Comparison of ENCODE assay signal across 8 cellular contexts in genomic region chrX:100731441-100732281, GRCh38. TPM values are rescaled to one million over a fixed set of nuclear protein-coding genes. Genes with fewer than 3 reads are reported as not detected.
DNase-seq lines count a peak whose midpoint lies in the region; ATAC-seq and TF ChIP-seq lines count a peak whose summit lies in the region.

Gene SYTL4 (minus strand): TSS chrX:100732121. CDS start chrX:100702037, 30,084 bp downstream.

- no peak for ATAC-seq in activated CD8-positive, alpha-beta T cell treated with anti-CD3 and anti-CD28 coated beads, Interleukin-2, amount 10 ng/mL, durations not matched to agents 7 days and 5 days
- ATAC-seq in GM19023 (IDR thresholded peaks at IDR 0.05; ENCODE audit: unreplicated experiment): no peak

- no peak within 1 kb of the TSS for H3K4me3 Mint-ChIP-seq in activated CD8-positive, alpha-beta T cell treated with anti-CD3 and anti-CD28 coated beads, Interleukin-2, amount 10 ng/mL, durations not matched to agents 7 days and 5 days

- H3K9me3 ChIP-seq in esophagus muscularis mucosa: no peaks in the 10 kb centered on the region

- peaks cover 0 to 26% (median 6%) of the 10 kb centered on the region in 4 donors for H3K4me1 ChIP-seq in esophagus muscularis mucosa

- peak; percentile 5 for DNase-seq in DMS114 treated with DMSO at 0.1 percent for 48 hours (lab: John Stamatoyannopoulos, UW; ENCODE audit: unreplicated experiment)
- peak; percentile 22 for DNase-seq in NCI-H460 (ENCODE audit: extremely low read depth, low read depth)
- no peak for DNase-seq in esophagus muscularis mucosa (ENCODE audit: extremely low spot score)
- peak; percentile 12 for DNase-seq in myocyte (ENCODE audit: low read depth)
- no peak for DNase-seq in COR-L47 (lab: John Stamatoyannopoulos, UW)
- no peak for DNase-seq in activated CD8-positive, alpha-beta T cell treated with anti-CD3 and anti-CD28 coated beads, Interleukin-2, amount 10 ng/mL, durations not matched to agents 7 days and 5 days
- DNase-seq in activated CD4-positive, alpha-beta T cell treated with anti-CD3 and anti-CD28 coated beads, Interleukin-2, amount 50 U/mL, for 48 hours: no peak

- intact Hi-C loops in esophagus muscularis mucosa (cut with DNase I): no loop called here

- CTCF ChIA-PET in activated CD8-positive, alpha-beta T cell treated with anti-CD3 and anti-CD28 coated beads, Interleukin-2, amount 10 ng/mL, durations not matched to agents 7 days and 5 days (lab: Charles Lee): no interaction called here

- no peaks in the 10 kb centered on the region for H3K36me3 Mint-ChIP-seq in activated CD8-positive, alpha-beta T cell treated with anti-CD3 and anti-CD28 coated beads, Interleukin-2, amount 10 ng/mL, durations not matched to agents 7 days and 5 days (ENCODE audit: low read depth)

- no peaks in the 10 kb centered on the region for H3K9me3 Mint-ChIP-seq in activated CD8-positive, alpha-beta T cell treated with anti-CD3 and anti-CD28 coated beads, Interleukin-2, amount 10 ng/mL, durations not matched to agents 7 days and 5 days (ENCODE audit: insufficient read depth)

- H3K27me3 Mint-ChIP-seq in activated CD8-positive, alpha-beta T cell treated with anti-CD3 and anti-CD28 coated beads, Interleukin-2, amount 10 ng/mL, durations not matched to agents 7 days and 5 days (ENCODE audit: low read depth): peaks cover 37% of the 10 kb centered on the region

- TF ChIP-seq CTCF in esophagus muscularis mucosa (IDR thresholded peaks at IDR 0.05): no peak

- no peak for TF ChIP-seq EP300 in esophagus muscularis mucosa (IDR thresholded peaks at IDR 0.05)

- H3K36me3 ChIP-seq in esophagus muscularis mucosa: no peaks in the 10 kb centered on the region

- 38% methylated on average over 46 of the region's 60 CpGs for WGBS in esophagus muscularis mucosa

- H3K27ac Mint-ChIP-seq in activated CD8-positive, alpha-beta T cell treated with anti-CD3 and anti-CD28 coated beads, Interleukin-2, amount 10 ng/mL, durations not matched to agents 7 days and 5 days: no peak within 1 kb of the TSS

- H3K27me3 ChIP-seq in esophagus muscularis mucosa: peaks cover 0 to 8% (median 0%) of the 10 kb centered on the region in 4 donors

- H3K4me3 ChIP-seq in esophagus muscularis mucosa: peak within 1 kb of the TSS; percentile 65 to 83 (median 76)

- POLR2A ChIA-PET in activated CD8-positive, alpha-beta T cell treated with anti-CD3 and anti-CD28 coated beads, Interleukin-2, amount 10 ng/mL, durations not matched to agents 7 days and 5 days (lab: Charles Lee): no interaction called here

- no peaks in the 10 kb centered on the region for H3K4me1 Mint-ChIP-seq in activated CD8-positive, alpha-beta T cell treated with anti-CD3 and anti-CD28 coated beads, Interleukin-2, amount 10 ng/mL, durations not matched to agents 7 days and 5 days (ENCODE audit: low read depth)

- TF ChIP-seq POLR2A in esophagus muscularis mucosa (IDR thresholded peaks at IDR 0.05; ENCODE audit: low read depth): no peak

- H3K27ac ChIP-seq in esophagus muscularis mucosa (replicated peaks in 1 of 4): peak within 1 kb of the TSS; percentile 48 to 77 (median 70)

RNA-seq across cellular contexts. Expression of gene SYTL4, which starts in this region (rescaled TPM):
- 7.4 and 9.7 TPM in 2 replicates for total RNA-seq in NCI-H460 (2014; rRNA removed; shearing (Covaris generic))
- polyA plus RNA-seq in NCI-H460 (2014; cell fraction: nucleus; rRNA removed): 8.1 and 12.8 TPM in 2 replicates
- total RNA-seq in esophagus muscularis mucosa: 10 to 100 TPM; 14.9 to 30.7 (median 27.8) TPM
- 0.88 and 0.99 TPM in 2 replicates for total RNA-seq in myocyte
- 3.1 TPM for polyA plus RNA-seq in myocyte (2012)
- not detected for total RNA-seq in activated CD8-positive, alpha-beta T cell treated with anti-CD3 and anti-CD28 coated beads, Interleukin-2, amount 10 ng/mL, durations not matched to agents 7 days and 5 days

Comparison
In these comparisons a context has a peak if more than half of its experiments do, and no peak if none do; other contexts are left out.
1. DNase-seq: peak in DMS114 treated with DMSO at 0.1 percent for 48 hours (single experiment), NCI-H460 (single experiment) and myocyte (single experiment); none in esophagus muscularis mucosa (single experiment), COR-L47 (single experiment), activated CD8-positive, alpha-beta T cell treated with anti-CD3 and anti-CD28 coated beads, Interleukin-2, amount 10 ng/mL, durations not matched to agents 7 days and 5 days (single experiment) and activated CD4-positive, alpha-beta T cell treated with anti-CD3 and anti-CD28 coated beads, Interleukin-2, amount 50 U/mL, for 48 hours (0 of 2).